ENCODE assay signal across 26 cellular contexts in genomic region chr12:21780786-21781185, GRCh38. TPM values are rescaled to one million over a fixed set of nuclear protein-coding genes. Genes with fewer than 3 reads are reported as not detected.
DNase-seq lines count a peak whose midpoint lies in the region; ATAC-seq and TF ChIP-seq lines count a peak whose summit lies in the region.
"Had no signal": no experiment of that assay in that cellular context is flagged by ENCODE, and none has a peak within 500 bp of the region (broad histone marks: within the 10 kb centered on the region; RNA-seq: fewer than 3 reads in every experiment).

No MANE protein-coding gene starts in this region.

- ATAC-seq in heart left ventricle, result peak in 1 of 4 donors; percentile 52
- ATAC-seq in right lobe of liver, result peak; percentile 62 to 92 (median 70)
- ATAC-seq in natural killer cell treated with Interleukin-12 subunit alpha and Interleukin-12 subunit beta and Interleukin-15 and Interleukin-18, amount 100 ng/mL, for 72 hours, result no peak
- no peak for ATAC-seq in GM21367 (IDR thresholded peaks at IDR 0.05; ENCODE audit: unreplicated experiment)
- ATAC-seq: GM12878, GM23338, K562 had no signal

- no peaks in the 10 kb centered on the region for H3K4me1 Mint-ChIP-seq in natural killer cell treated with Interleukin-12 subunit alpha and Interleukin-12 subunit beta and Interleukin-15 and Interleukin-18, amount 100 ng/mL, for 72 hours (ENCODE audit: low read depth in 2 of 2)
- H3K4me1 Mint-ChIP-seq: CD4-positive, alpha-beta memory T cell had no signal

- no peak overlapping the region for H3K4me3 ChIP-seq in heart left ventricle
- H3K4me3 ChIP-seq in fibroblast of mammary gland (ENCODE audit: control insufficient read depth, low read depth, low read length), result no peak overlapping the region
- H3K4me3 ChIP-seq in right lobe of liver, result no peak overlapping the region
- H3K4me3 ChIP-seq: BLaER1 treated with 17β-estradiol and CSF1 and Interleukin-3, amounts not matched to agents 10 nM and 100 nM; GM12878; GM23338; HAP-1; K562; Peyer's patch had no signal

- H3K27ac ChIP-seq in heart left ventricle, result peak overlapping the region in 10 of 12 donors; percentile 4 to 78 (median 43)
- H3K27ac ChIP-seq in right lobe of liver, result peak overlapping the region; percentile 9 to 74 (median 61)
- H3K27ac ChIP-seq: BLaER1 treated with 17β-estradiol and CSF1 and Interleukin-3, amounts not matched to agents 10 nM and 100 nM had no signal

- H3K27me3 ChIP-seq in heart left ventricle (peaks cover 0 to 6% (median 0%) of the 10 kb centered on the region in 9 donors), right lobe of liver (no peaks in the 10 kb centered on the region)
- H3K27me3 ChIP-seq: Peyer's patch had no signal

- peaks cover 3% of the 10 kb centered on the region for H3K9me3 Mint-ChIP-seq in natural killer cell treated with Interleukin-12 subunit alpha and Interleukin-12 subunit beta and Interleukin-15 and Interleukin-18, amount 100 ng/mL, for 72 hours
- H3K9me3 Mint-ChIP-seq: GM23338 had no signal

- H3K36me3 ChIP-seq in heart left ventricle (no peaks in the 10 kb centered on the region), right lobe of liver (no peaks in the 10 kb centered on the region)
- H3K36me3 ChIP-seq: BLaER1 treated with 17β-estradiol and CSF1 and Interleukin-3, amounts not matched to agents 10 nM and 100 nM; HAP-1; Peyer's patch had no signal

- H3K27me3 Mint-ChIP-seq in natural killer cell treated with Interleukin-12 subunit alpha and Interleukin-12 subunit beta and Interleukin-15 and Interleukin-18, amount 100 ng/mL, for 72 hours, result peaks cover 10 to 17% of the 10 kb centered on the region in 2 donors

- H3K27ac Mint-ChIP-seq in natural killer cell treated with Interleukin-12 subunit alpha and Interleukin-12 subunit beta and Interleukin-15 and Interleukin-18, amount 100 ng/mL, for 72 hours, result no peak overlapping the region
- H3K27ac Mint-ChIP-seq: CD4-positive, alpha-beta memory T cell; GM23338 had no signal

- DNase-seq in heart left ventricle, result no peak
- DNase-seq in cardiac septum (ENCODE audit: low spot score), result no peak
- peak; percentile 49 for DNase-seq in fibroblast of mammary gland (ENCODE audit: low read depth)
- DNase-seq in right lobe of liver, result no peak
- peak; percentile 5 for DNase-seq in renal cortical epithelial cell (ENCODE audit: low read depth)
- no peak for DNase-seq in natural killer cell treated with Interleukin-12 subunit alpha and Interleukin-12 subunit beta and Interleukin-15 and Interleukin-18, amount 100 ng/mL, for 72 hours (ENCODE audit: low spot score)
- DNase-seq in NCI-H2227 (lab: John Stamatoyannopoulos, UW; ENCODE audit: unreplicated experiment), result no peak
- DNase-seq: 8988T; Caco-2; CD4-positive, alpha-beta memory T cell; DMS 273 treated with DMSO at 0.1 percent for 48 hours; DND-41; MM.1S; NCI-H1048; NCI-H1417 treated with DMSO at 0.1 percent for 48 hours; NCI-H187; NCI-H524 treated with DMSO at 0.1 percent for 48 hours; NCI-H82; Peyer's patch had no signal

- no peaks in the 10 kb centered on the region for H3K36me3 Mint-ChIP-seq in natural killer cell treated with Interleukin-12 subunit alpha and Interleukin-12 subunit beta and Interleukin-15 and Interleukin-18, amount 100 ng/mL, for 72 hours
- H3K36me3 Mint-ChIP-seq: CD4-positive, alpha-beta memory T cell had no signal

- TF ChIP-seq POLR2A in heart left ventricle (IDR thresholded peaks at IDR 0.05) (no peak), right lobe of liver (IDR thresholded peaks at IDR 0.05) (no peak)

- H3K4me3 Mint-ChIP-seq in natural killer cell treated with Interleukin-12 subunit alpha and Interleukin-12 subunit beta and Interleukin-15 and Interleukin-18, amount 100 ng/mL, for 72 hours, result no peak overlapping the region
- H3K4me3 Mint-ChIP-seq: CD4-positive, alpha-beta memory T cell; GM23338 had no signal

- WGBS in heart left ventricle, 4 donors, result 55 to 72% (median 57%) methylated on average over 3 of the region's 3 CpGs
- 60% methylated on average over 3 of the region's 3 CpGs for WGBS in right lobe of liver (ENCODE audit: insufficient coverage, low coverage, low lambda C conversion rate, missing lambda C conversion rate)

- H3K4me1 ChIP-seq in heart left ventricle (peaks cover 0 to 21% (median 5%) of the 10 kb centered on the region in 12 donors), right lobe of liver (peaks cover 0 to 19% (median 3%) of the 10 kb centered on the region in 4 donors)
- H3K4me1 ChIP-seq: BLaER1 treated with 17β-estradiol and CSF1 and Interleukin-3, amounts not matched to agents 10 nM and 100 nM; HAP-1; Peyer's patch had no signal

- intact Hi-C loops in heart left ventricle (cut with DNase I), result no loop called here
- intact Hi-C loops in cardiac septum (cut with DNase I), result no loop called here
- intact Hi-C loops in right lobe of liver (cut with DNase I), result no loop called here

- TF ChIP-seq CTCF in heart left ventricle (IDR thresholded peaks at IDR 0.05), result no peak
- TF ChIP-seq CTCF in fibroblast of mammary gland (conservative IDR thresholded peaks at IDR 0.05; ENCODE audit: control insufficient read depth, insufficient read depth, low read depth, low read length), result no peak
- TF ChIP-seq CTCF in right lobe of liver (IDR thresholded peaks at IDR 0.05), result no peak

- no peaks in the 10 kb centered on the region for H3K9me3 ChIP-seq in heart left ventricle
- H3K9me3 ChIP-seq in right lobe of liver, result no peaks in the 10 kb centered on the region
- H3K9me3 ChIP-seq: BLaER1 treated with 17β-estradiol and CSF1 and Interleukin-3, amounts not matched to agents 10 nM and 100 nM; Caco-2; HAP-1; Peyer's patch had no signal

RNA-seq across cellular contexts. Expression of gene KCNJ8, which starts 6.3 kb away (rescaled TPM):
- 100 to 1,000 TPM in 1 of 9 donors, 10 to 100 TPM in 8; 42.7 to 147 (median 56.5) TPM for total RNA-seq in heart left ventricle
- 10 to 100 TPM; 17.0 to 89.6 TPM for polyA plus RNA-seq in heart left ventricle
- 38.0 TPM for total RNA-seq in cardiac septum
- 10 to 100 TPM in 5 of 6 experiments, 1 to 10 TPM in 1; 9.1 to 37.5 (median 25.4) TPM for total RNA-seq in right lobe of liver
- total RNA-seq in renal cortical epithelial cell, result 0.89 and 2.1 TPM in 2 replicates
- total RNA-seq in natural killer cell treated with Interleukin-12 subunit alpha and Interleukin-12 subunit beta and Interleukin-15 and Interleukin-18, amount 100 ng/mL, for 72 hours, result not detected
- total RNA-seq: GM12878, OCI-LY7 had no signal
- polyA plus RNA-seq: CD4-positive, alpha-beta memory T cell; GM12878 had no signal

Comparison
In these comparisons a context has a peak if more than half of its experiments do, and no peak if none do; other contexts are left out.
1. ATAC-seq: peak in right lobe of liver (4 of 4); none in natural killer cell treated with Interleukin-12 subunit alpha and Interleukin-12 subunit beta and Interleukin-15 and Interleukin-18, amount 100 ng/mL, for 72 hours (0 of 2) and GM21367 (single experiment).
2. DNase-seq: peak in fibroblast of mammary gland (single experiment) and renal cortical epithelial cell (single experiment); none in heart left ventricle (0 of 5), cardiac septum (single experiment), right lobe of liver (0 of 3), natural killer cell treated with Interleukin-12 subunit alpha and Interleukin-12 subunit beta and Interleukin-15 and Interleukin-18, amount 100 ng/mL, for 72 hours (single experiment) and NCI-H2227 (single experiment).